ENCODE assay signal across 8 cellular contexts in genomic region chr20:4227085-4227821, GRCh38. TPM values are rescaled to one million over a fixed set of nuclear protein-coding genes. Genes with fewer than 3 reads are reported as not detected.
A peak's percentile ranks its signal among the peaks of the same experiment; 100 is the strongest.
DNase-seq lines count a peak whose midpoint lies in the region; ATAC-seq and TF ChIP-seq lines count a peak whose summit lies in the region.

No MANE protein-coding gene starts in this region.

- H3K9me3 Mint-ChIP-seq in activated CD8-positive, alpha-beta T cell treated with anti-CD3 and anti-CD28 coated beads for 36 hours, result no peaks in the 10 kb centered on the region
- H3K9me3 Mint-ChIP-seq in activated CD8-positive, alpha-beta T cell treated with anti-CD3 and anti-CD28 coated beads, Interleukin-2, amount 10 ng/mL, durations not matched to agents 7 days and 5 days (ENCODE audit: insufficient read depth), result no peaks in the 10 kb centered on the region
- no peaks in the 10 kb centered on the region for H3K9me3 Mint-ChIP-seq in type B pancreatic cell
- H3K9me3 Mint-ChIP-seq in activated CD8-positive, alpha-beta memory T cell treated with anti-CD3 and anti-CD28 coated beads, Interleukin-2, amount 10 ng/mL, durations not matched to agents 7 days and 5 days (ENCODE audit: low read depth), result no peaks in the 10 kb centered on the region
- no peaks in the 10 kb centered on the region for H3K9me3 Mint-ChIP-seq in effector memory CD8-positive, alpha-beta T cell

- H3K4me3 Mint-ChIP-seq in activated CD8-positive, alpha-beta T cell treated with anti-CD3 and anti-CD28 coated beads for 36 hours, result no peak overlapping the region
- no peak overlapping the region for H3K4me3 Mint-ChIP-seq in activated CD8-positive, alpha-beta T cell treated with anti-CD3 and anti-CD28 coated beads, Interleukin-2, amount 10 ng/mL, durations not matched to agents 7 days and 5 days
- H3K4me3 Mint-ChIP-seq in type B pancreatic cell, result no peak overlapping the region
- no peak overlapping the region for H3K4me3 Mint-ChIP-seq in activated CD8-positive, alpha-beta memory T cell treated with anti-CD3 and anti-CD28 coated beads, Interleukin-2, amount 10 ng/mL, durations not matched to agents 7 days and 5 days
- H3K4me3 Mint-ChIP-seq in effector memory CD8-positive, alpha-beta T cell, result no peak overlapping the region

- H3K27ac ChIP-seq in OCI-LY3 (ENCODE audit: low read length), result no peak overlapping the region

- H3K27me3 Mint-ChIP-seq in activated CD8-positive, alpha-beta T cell treated with anti-CD3 and anti-CD28 coated beads for 36 hours, result peaks cover 20% of the 10 kb centered on the region
- H3K27me3 Mint-ChIP-seq in activated CD8-positive, alpha-beta T cell treated with anti-CD3 and anti-CD28 coated beads, Interleukin-2, amount 10 ng/mL, durations not matched to agents 7 days and 5 days (ENCODE audit: low read depth), result peaks cover 17% of the 10 kb centered on the region
- H3K27me3 Mint-ChIP-seq in type B pancreatic cell, result peaks cover 24% of the 10 kb centered on the region
- peaks cover 21% of the 10 kb centered on the region for H3K27me3 Mint-ChIP-seq in activated CD8-positive, alpha-beta memory T cell treated with anti-CD3 and anti-CD28 coated beads, Interleukin-2, amount 10 ng/mL, durations not matched to agents 7 days and 5 days
- peaks cover 25 to 29% of the 10 kb centered on the region in 2 donors for H3K27me3 Mint-ChIP-seq in effector memory CD8-positive, alpha-beta T cell

- CTCF ChIA-PET in activated CD8-positive, alpha-beta T cell treated with anti-CD3 and anti-CD28 coated beads for 36 hours (lab: Charles Lee), result interaction anchor here (1.2 kb wide), 1 partner anchor 20 kb away, joined by 3 read pairs; no protein-coding TSS in a partner anchor
- CTCF ChIA-PET in activated CD8-positive, alpha-beta T cell treated with anti-CD3 and anti-CD28 coated beads, Interleukin-2, amount 10 ng/mL, durations not matched to agents 7 days and 5 days (lab: Charles Lee), result no interaction called here
- CTCF ChIA-PET in activated CD8-positive, alpha-beta memory T cell treated with anti-CD3 and anti-CD28 coated beads, Interleukin-2, amount 10 ng/mL, durations not matched to agents 7 days and 5 days (lab: Charles Lee), result interaction anchor here (1.2 to 2.0 kb wide), 2 partner anchors 52 to 364 kb away, joined by 3 to 4 read pairs; no protein-coding TSS in a partner anchor

- no peaks in the 10 kb centered on the region for H3K36me3 ChIP-seq in OCI-LY3 (replicated peaks; ENCODE audit: low read depth, low read length)

- no peaks in the 10 kb centered on the region for H3K36me3 Mint-ChIP-seq in activated CD8-positive, alpha-beta T cell treated with anti-CD3 and anti-CD28 coated beads for 36 hours (ENCODE audit: low read depth)
- H3K36me3 Mint-ChIP-seq in activated CD8-positive, alpha-beta T cell treated with anti-CD3 and anti-CD28 coated beads, Interleukin-2, amount 10 ng/mL, durations not matched to agents 7 days and 5 days (ENCODE audit: low read depth), result no peaks in the 10 kb centered on the region
- H3K36me3 Mint-ChIP-seq in type B pancreatic cell, result no peaks in the 10 kb centered on the region
- H3K36me3 Mint-ChIP-seq in activated CD8-positive, alpha-beta memory T cell treated with anti-CD3 and anti-CD28 coated beads, Interleukin-2, amount 10 ng/mL, durations not matched to agents 7 days and 5 days, result no peaks in the 10 kb centered on the region
- no peaks in the 10 kb centered on the region for H3K36me3 Mint-ChIP-seq in effector memory CD8-positive, alpha-beta T cell (ENCODE audit: insufficient read depth)

- H3K9me3 ChIP-seq in OCI-LY3 (ENCODE audit: insufficient read depth, low read length), result no peaks in the 10 kb centered on the region

- no peaks in the 10 kb centered on the region for H4K20me1 ChIP-seq in OCI-LY3 (ENCODE audit: insufficient read depth, low read length)

- peaks cover 35% of the 10 kb centered on the region for H3K27me3 ChIP-seq in OCI-LY3 (ENCODE audit: low read depth, low read length)

- intact Hi-C loops in activated CD8-positive, alpha-beta T cell treated with anti-CD3 and anti-CD28 coated beads for 36 hours (cut with micrococcal nuclease), result loop anchor here (5.0 kb wide), 1 partner anchor 365 kb away; no protein-coding TSS in a partner anchor

- H3K9ac ChIP-seq in OCI-LY3 (ENCODE audit: low read length), result no peak overlapping the region

- H3K4me3 ChIP-seq in OCI-LY3 (ENCODE audit: low read length), result no peak overlapping the region

- no peaks in the 10 kb centered on the region for H3K4me1 Mint-ChIP-seq in activated CD8-positive, alpha-beta T cell treated with anti-CD3 and anti-CD28 coated beads for 36 hours (ENCODE audit: low read depth)
- H3K4me1 Mint-ChIP-seq in activated CD8-positive, alpha-beta T cell treated with anti-CD3 and anti-CD28 coated beads, Interleukin-2, amount 10 ng/mL, durations not matched to agents 7 days and 5 days (ENCODE audit: low read depth), result no peaks in the 10 kb centered on the region
- no peaks in the 10 kb centered on the region for H3K4me1 Mint-ChIP-seq in type B pancreatic cell (ENCODE audit: unreplicated experiment)
- H3K4me1 Mint-ChIP-seq in activated CD8-positive, alpha-beta memory T cell treated with anti-CD3 and anti-CD28 coated beads, Interleukin-2, amount 10 ng/mL, durations not matched to agents 7 days and 5 days, result peaks cover 2% of the 10 kb centered on the region
- H3K4me1 Mint-ChIP-seq in effector memory CD8-positive, alpha-beta T cell (ENCODE audit: low read depth in 2 of 2), result no peaks in the 10 kb centered on the region

- H2AFZ ChIP-seq in OCI-LY3 (ENCODE audit: low read depth, low read length), result no peak overlapping the region

- TF ChIP-seq CTCF in activated CD8-positive, alpha-beta T cell treated with anti-CD3 and anti-CD28 coated beads for 36 hours (IDR thresholded peaks at IDR 0.05), result no peak
- TF ChIP-seq CTCF in OCI-LY3 (IDR thresholded peaks at IDR 0.05; ENCODE audit: low read depth, low read length), result peak; percentile 47
- TF ChIP-seq CTCF in type B pancreatic cell (conservative IDR thresholded peaks at IDR 0.05), result peak; percentile 57

- H3K4me2 ChIP-seq in OCI-LY3 (ENCODE audit: low read length), result no peak overlapping the region

- H3K79me2 ChIP-seq in OCI-LY3 (ENCODE audit: low read length), result no peaks in the 10 kb centered on the region

- DNase-seq in activated CD8-positive, alpha-beta T cell treated with anti-CD3 and anti-CD28 coated beads for 36 hours, result peak; percentile 17
- DNase-seq in activated CD8-positive, alpha-beta T cell treated with anti-CD3 and anti-CD28 coated beads, Interleukin-2, amount 10 ng/mL, durations not matched to agents 7 days and 5 days, result no peak
- DNase-seq in fibroblast of peridontal ligament (ENCODE audit: extremely low read depth), result peak; percentile 68
- no peak for DNase-seq in type B pancreatic cell (ENCODE audit: extremely low spot score, unreplicated experiment)
- no peak for DNase-seq in medulla oblongata (ENCODE audit: extremely low spot score)
- no peak for DNase-seq in activated CD8-positive, alpha-beta memory T cell treated with anti-CD3 and anti-CD28 coated beads, Interleukin-2, amount 10 ng/mL, durations not matched to agents 7 days and 5 days
- no peak for DNase-seq in effector memory CD8-positive, alpha-beta T cell

- no peaks in the 10 kb centered on the region for H3K4me1 ChIP-seq in OCI-LY3 (ENCODE audit: low read length)

- no peak for ATAC-seq in activated CD8-positive, alpha-beta T cell treated with anti-CD3 and anti-CD28 coated beads for 36 hours
- no peak for ATAC-seq in activated CD8-positive, alpha-beta T cell treated with anti-CD3 and anti-CD28 coated beads, Interleukin-2, amount 10 ng/mL, durations not matched to agents 7 days and 5 days
- ATAC-seq in activated CD8-positive, alpha-beta memory T cell treated with anti-CD3 and anti-CD28 coated beads, Interleukin-2, amount 10 ng/mL, durations not matched to agents 7 days and 5 days, result no peak
- no peak for ATAC-seq in effector memory CD8-positive, alpha-beta T cell (replicated peaks)

- H3K27ac Mint-ChIP-seq in activated CD8-positive, alpha-beta T cell treated with anti-CD3 and anti-CD28 coated beads for 36 hours, result no peak overlapping the region
- H3K27ac Mint-ChIP-seq in activated CD8-positive, alpha-beta T cell treated with anti-CD3 and anti-CD28 coated beads, Interleukin-2, amount 10 ng/mL, durations not matched to agents 7 days and 5 days, result no peak overlapping the region
- no peak overlapping the region for H3K27ac Mint-ChIP-seq in type B pancreatic cell
- no peak overlapping the region for H3K27ac Mint-ChIP-seq in activated CD8-positive, alpha-beta memory T cell treated with anti-CD3 and anti-CD28 coated beads, Interleukin-2, amount 10 ng/mL, durations not matched to agents 7 days and 5 days
- no peak overlapping the region for H3K27ac Mint-ChIP-seq in effector memory CD8-positive, alpha-beta T cell

- POLR2A ChIA-PET in activated CD8-positive, alpha-beta T cell treated with anti-CD3 and anti-CD28 coated beads for 36 hours (lab: Charles Lee), result no interaction called here
- POLR2A ChIA-PET in activated CD8-positive, alpha-beta T cell treated with anti-CD3 and anti-CD28 coated beads, Interleukin-2, amount 10 ng/mL, durations not matched to agents 7 days and 5 days (lab: Charles Lee), result no interaction called here

RNA-seq across cellular contexts. Expression of gene ADRA1D, which starts 21.8 kb away (rescaled TPM):
- not detected for total RNA-seq in activated CD8-positive, alpha-beta T cell treated with anti-CD3 and anti-CD28 coated beads for 36 hours
- not detected for total RNA-seq in activated CD8-positive, alpha-beta T cell treated with anti-CD3 and anti-CD28 coated beads, Interleukin-2, amount 10 ng/mL, durations not matched to agents 7 days and 5 days
- 1.6 TPM in 1 of 2 replicates, not detected in the other for total RNA-seq in type B pancreatic cell (ENCODE audit: low replicate concordance)
- not detected for total RNA-seq in activated CD8-positive, alpha-beta memory T cell treated with anti-CD3 and anti-CD28 coated beads, Interleukin-2, amount 10 ng/mL, durations not matched to agents 7 days and 5 days

Comparison
In these comparisons a context has a peak if more than half of its experiments do, and no peak if none do; other contexts are left out.
1. DNase-seq: peak in activated CD8-positive, alpha-beta T cell treated with anti-CD3 and anti-CD28 coated beads for 36 hours (single experiment) and fibroblast of peridontal ligament (single experiment); none in activated CD8-positive, alpha-beta T cell treated with anti-CD3 and anti-CD28 coated beads, Interleukin-2, amount 10 ng/mL, durations not matched to agents 7 days and 5 days (single experiment), type B pancreatic cell (single experiment), medulla oblongata (single experiment), activated CD8-positive, alpha-beta memory T cell treated with anti-CD3 and anti-CD28 coated beads, Interleukin-2, amount 10 ng/mL, durations not matched to agents 7 days and 5 days (single experiment) and effector memory CD8-positive, alpha-beta T cell (0 of 3).